ENCODE assay signal across 8 cellular contexts in genomic region chr5:41903892-41904799, GRCh38. TPM values are rescaled to one million over a fixed set of nuclear protein-coding genes. Genes with fewer than 3 reads are reported as not detected.
DNase-seq lines count a peak whose midpoint lies in the region; ATAC-seq and TF ChIP-seq lines count a peak whose summit lies in the region.

Gene RIMOC1, plus strand, starts transcription at chr5:41904344. Its CDS starts 24 bp downstream, at chr5:41904368.

- H3K4me1 ChIP-seq in Panc1 (ENCODE audit: control insufficient read depth, insufficient read depth, low read length): peaks cover 6% of the 10 kb centered on the region
- peaks cover 13 to 14% of the 10 kb centered on the region in 2 donors for H3K4me1 ChIP-seq in mucosa of rectum (ENCODE audit: control insufficient read depth in 2 of 2, insufficient read depth in 2 of 2, low read length in 2 of 2)

- no TSS peak for BruUV-seq in Panc1 (replicated peaks; lab: Mats Ljungman, UMichigan)

- H3K27ac ChIP-seq in Panc1 (ENCODE audit: low read length) (peak within 1 kb of the TSS; percentile 93), mucosa of rectum (ENCODE audit: low read depth in 2 of 2, low read length in 2 of 2) (peak within 1 kb of the TSS; percentile 87 to 89)

- in situ Hi-C loops in Panc1 (cut with HindIII; ENCODE audit: low pct_unique_long_range_greater_than_20kb, low sequenced_read_pairs): no loop called here

- peaks cover 39% of the 10 kb centered on the region for H3K4me1 Mint-ChIP-seq in activated T-cell treated with anti-CD3 and anti-CD28 coated beads, Interleukin-2, amount 50 U/mL, for 4 hours (ENCODE audit: low read depth)

- peaks cover 20% of the 10 kb centered on the region for H3K36me3 ChIP-seq in Panc1 (ENCODE audit: control insufficient read depth, insufficient read depth, low read length)
- H3K36me3 ChIP-seq in mucosa of rectum (ENCODE audit: control insufficient read depth in 2 of 2, insufficient read depth in 2 of 2, low read length in 2 of 2): peaks cover 12 to 13% of the 10 kb centered on the region in 2 donors

- H3K4me3 ChIP-seq in Panc1 (ENCODE audit: low read depth in 2 of 2, low read length in 2 of 2): peak within 1 kb of the TSS; percentile 85 to 98
- H3K4me3 ChIP-seq in mucosa of rectum (ENCODE audit: low read length in 2 of 2): peak within 1 kb of the TSS; percentile 91 to 96

- TF ChIP-seq POLR2A in erythroblast (IDR thresholded peaks at IDR 0.05; ENCODE audit: low read length): peak; percentile 99

- no peaks in the 10 kb centered on the region for H3K9me3 ChIP-seq in Panc1 (ENCODE audit: control insufficient read depth, insufficient read depth, low read depth, low read length)
- no peaks in the 10 kb centered on the region for H3K9me3 ChIP-seq in mucosa of rectum (ENCODE audit: control insufficient read depth in 2 of 2, low read length in 2 of 2)

- POLR2A ChIA-PET in Panc1 (lab: Charles Lee): no interaction called here

- H3K4me3 Mint-ChIP-seq in activated T-cell treated with anti-CD3 and anti-CD28 coated beads, Interleukin-2, amount 50 U/mL, for 4 hours: peak within 1 kb of the TSS; percentile 95

- CTCF ChIA-PET in Panc1 (lab: Charles Lee): interaction anchor here (0.5 kb wide), 1 partner anchor 86 kb away, joined by 3 read pairs; no protein-coding TSS in a partner anchor

- H3K36me3 Mint-ChIP-seq in activated T-cell treated with anti-CD3 and anti-CD28 coated beads, Interleukin-2, amount 50 U/mL, for 4 hours (ENCODE audit: insufficient read depth): peaks cover 12% of the 10 kb centered on the region

- peak within 1 kb of the TSS; percentile 86 to 91 for H3K9ac ChIP-seq in mucosa of rectum (ENCODE audit: low read depth in 1 of 2, low read length in 2 of 2)

- H3K27me3 Mint-ChIP-seq in activated T-cell treated with anti-CD3 and anti-CD28 coated beads, Interleukin-2, amount 50 U/mL, for 4 hours (ENCODE audit: low read depth): no peaks in the 10 kb centered on the region

- no peaks in the 10 kb centered on the region for H3K27me3 ChIP-seq in Panc1 (ENCODE audit: control insufficient read depth, insufficient read depth, low read length)
- H3K27me3 ChIP-seq in mucosa of rectum (ENCODE audit: control insufficient read depth in 2 of 2, insufficient read depth in 2 of 2, low read length in 2 of 2): no peaks in the 10 kb centered on the region

- no peaks in the 10 kb centered on the region for H3K9me3 Mint-ChIP-seq in activated T-cell treated with anti-CD3 and anti-CD28 coated beads, Interleukin-2, amount 50 U/mL, for 4 hours

- intact Hi-C loops in Panc1 (cut with micrococcal nuclease; ENCODE audit: unreplicated experiment): no loop called here

- DNase-seq in DMS53 (lab: John Stamatoyannopoulos, UW): peak; percentile 99
- peak; percentile 95 for DNase-seq in KG1 (lab: John Stamatoyannopoulos, UW)
- peak; percentile 100 for DNase-seq in Panc1 (ENCODE audit: low read depth, low spot score)
- DNase-seq in activated T-cell treated with anti-CD3 and anti-CD28 coated beads, Interleukin-2, amount 50 U/mL, for 4 hours: peak; percentile 94
- peak; percentile 98 to 99 for DNase-seq in erythroblast (lab: John Stamatoyannopoulos, UW)
- DNase-seq in stimulated activated CD8-positive, alpha-beta memory T cell treated with anti-CD3 and anti-CD28 coated beads, Interleukin-4, amount 100 ng/mL, for 48 hours: peak; percentile 98

- no peak for TF ChIP-seq CTCF in Panc1 (IDR thresholded peaks at IDR 0.05)

- ATAC-seq in GM21723 (IDR thresholded peaks at IDR 0.05; ENCODE audit: unreplicated experiment) (peak; percentile 99), Panc1 (peak; percentile 100)
- ATAC-seq in activated T-cell treated with anti-CD3 and anti-CD28 coated beads, Interleukin-2, amount 50 U/mL, for 4 hours: peak; percentile 98 to 99

RNA-seq across cellular contexts. Expression of gene RIMOC1, which starts in this region (rescaled TPM):
- 24.5 TPM for total RNA-seq in Panc1 (2021; ENCODE audit: unreplicated experiment)
- 4.5 TPM for polyA plus RNA-seq in Panc1 (2012; ENCODE audit: insufficient read length)
- total RNA-seq in activated T-cell treated with anti-CD3 and anti-CD28 coated beads, Interleukin-2, amount 50 U/mL, for 4 hours: 10 to 100 TPM; 30.0 to 32.9 (median 32.7) TPM

Comparison
In these comparisons a context has a peak if more than half of its experiments do, and no peak if none do; other contexts are left out.
1. Peak in every context shown above with its lines: DNase-seq, ATAC-seq, H3K4me3 ChIP-seq and H3K27ac ChIP-seq.